1 cellular context compared by ENCODE assay signal in the genomic region with DNA sequence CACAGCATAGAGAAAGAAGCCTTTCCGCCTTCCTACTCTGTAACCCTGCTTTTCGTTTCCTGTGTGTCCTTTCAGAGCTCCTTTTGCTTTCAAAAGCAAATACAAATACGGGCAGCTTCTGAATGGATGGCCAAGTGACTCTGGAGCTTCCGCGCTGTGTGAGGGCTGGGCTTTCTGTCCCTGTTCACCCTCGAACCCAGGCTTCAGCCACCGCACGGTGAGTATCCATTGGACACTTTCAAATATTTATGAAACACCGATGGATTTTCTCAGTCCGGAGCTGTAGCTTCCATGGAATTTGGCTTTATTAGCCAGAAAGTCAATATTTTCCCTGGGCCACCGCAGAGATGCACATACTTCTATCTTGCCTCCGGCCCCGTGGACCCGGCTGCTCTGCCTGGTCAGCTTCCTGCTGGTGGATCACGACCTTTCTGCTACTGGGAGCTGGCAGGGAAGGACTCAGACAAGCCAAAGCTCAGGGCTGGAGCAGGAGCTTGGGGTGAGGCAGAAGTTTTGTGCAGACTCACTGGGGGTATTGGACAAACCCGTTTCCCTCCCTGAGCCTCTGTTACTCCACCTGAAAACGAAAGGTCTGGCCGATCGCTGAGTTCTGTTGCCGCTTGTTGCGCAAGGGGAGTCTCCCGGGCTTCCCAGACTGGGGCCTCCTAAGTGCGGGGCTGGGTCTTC.
TF ChIP-seq lines count a peak whose summit lies in the region.

No MANE protein-coding gene starts in this region.

TF ChIP-seq in K562, 482 proteins besides CTCF, POLR2A, EP300 and RAD21 (continued from another document):
- TF ChIP-seq TEAD2 (tag; IDR thresholded peaks at IDR 0.05) (no peak), KHSRP (IDR thresholded peaks at IDR 0.05) (no peak), ZNF589 (CRISPR knock-in tag; IDR thresholded peaks at IDR 0.05; ENCODE audit: low read depth) (peak; percentile 70; the same call in 1 of the 2 replicates), NRF1 (conservative IDR thresholded peaks at IDR 0.05 in 1 of 2, IDR thresholded peaks at IDR 0.05 in 1 of 2) (peak; percentile 37 to 49; a peak in 2 of 4 replicates), CEBPB (tag; IDR thresholded peaks at IDR 0.05) (peak; percentile 99), HNRNPLL (IDR thresholded peaks at IDR 0.05; ENCODE audit: low read depth, low read length, poor library complexity, severe bottlenecking) (peak; percentile 15), SP1 (CRISPR knock-in tag; IDR thresholded peaks at IDR 0.05) (no peak), SMARCE1 (IDR thresholded peaks at IDR 0.05) (no peak; the same call in 1 of the 2 replicates), POLR2G (IDR thresholded peaks at IDR 0.05; ENCODE audit: low read depth, low read length) (0 out of 2 replicates have a peak, but pooled peaks have one; percentile 29), PTRF (tag; IDR thresholded peaks at IDR 0.05) (no peak)
- TF ChIP-seq, protein P1, sequence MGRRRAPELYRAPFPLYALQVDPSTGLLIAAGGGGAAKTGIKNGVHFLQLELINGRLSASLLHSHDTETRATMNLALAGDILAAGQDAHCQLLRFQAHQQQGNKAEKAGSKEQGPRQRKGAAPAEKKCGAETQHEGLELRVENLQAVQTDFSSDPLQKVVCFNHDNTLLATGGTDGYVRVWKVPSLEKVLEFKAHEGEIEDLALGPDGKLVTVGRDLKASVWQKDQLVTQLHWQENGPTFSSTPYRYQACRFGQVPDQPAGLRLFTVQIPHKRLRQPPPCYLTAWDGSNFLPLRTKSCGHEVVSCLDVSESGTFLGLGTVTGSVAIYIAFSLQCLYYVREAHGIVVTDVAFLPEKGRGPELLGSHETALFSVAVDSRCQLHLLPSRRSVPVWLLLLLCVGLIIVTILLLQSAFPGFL (CRISPR knock-in tag; IDR thresholded peaks at IDR 0.05), result no peak
- TF ChIP-seq, protein P2, sequence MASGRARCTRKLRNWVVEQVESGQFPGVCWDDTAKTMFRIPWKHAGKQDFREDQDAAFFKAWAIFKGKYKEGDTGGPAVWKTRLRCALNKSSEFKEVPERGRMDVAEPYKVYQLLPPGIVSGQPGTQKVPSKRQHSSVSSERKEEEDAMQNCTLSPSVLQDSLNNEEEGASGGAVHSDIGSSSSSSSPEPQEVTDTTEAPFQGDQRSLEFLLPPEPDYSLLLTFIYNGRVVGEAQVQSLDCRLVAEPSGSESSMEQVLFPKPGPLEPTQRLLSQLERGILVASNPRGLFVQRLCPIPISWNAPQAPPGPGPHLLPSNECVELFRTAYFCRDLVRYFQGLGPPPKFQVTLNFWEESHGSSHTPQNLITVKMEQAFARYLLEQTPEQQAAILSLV (tag; IDR thresholded peaks at IDR 0.05), result peak; percentile 65; the same call in 1 of the 2 replicates
- TF ChIP-seq, protein P3, sequence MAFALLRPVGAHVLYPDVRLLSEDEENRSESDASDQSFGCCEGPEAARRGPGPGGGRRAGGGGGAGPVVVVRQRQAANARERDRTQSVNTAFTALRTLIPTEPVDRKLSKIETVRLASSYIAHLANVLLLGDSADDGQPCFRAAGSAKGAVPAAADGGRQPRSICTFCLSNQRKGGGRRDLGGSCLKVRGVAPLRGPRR (CRISPR knock-in tag; IDR thresholded peaks at IDR 0.05), result no peak
